In genomic region chr17:77308768-77309726, GRCh38 we compare ENCODE assay signal across 10 cellular contexts.
DNase-seq lines count a peak whose midpoint lies in the region; ATAC-seq, FAIRE-seq and TF ChIP-seq lines count a peak whose summit lies in the region.
"Had no signal": no experiment of that assay in that cellular context is flagged by ENCODE, and none has a peak within 500 bp of the region (broad histone marks: within the 10 kb centered on the region; RNA-seq: fewer than 3 reads in every experiment).

No MANE protein-coding gene starts in this region.

- DNase-seq in HTR-8/SVneo (ENCODE audit: insufficient read length, low spot score) (no peak), adrenal gland (peak in 5 of 7 donors; percentile 67 to 76 (median 73)), kidney (peak; percentile 78), stromal cell of bone marrow (ENCODE audit: low read depth) (peak; percentile 83), DMS79 (lab: John Stamatoyannopoulos, UW) (no peak), NCI-H510A (lab: John Stamatoyannopoulos, UW) (no peak), RKO (ENCODE audit: low spot score) (no peak)
- DNase-seq: NCI-H1436 had no signal

- H3K27ac ChIP-seq in adrenal gland (peak overlapping the region in 2 of 5 donors; percentile 23 to 37), kidney (ENCODE audit: low read depth in 2 of 2, low read length in 2 of 2) (no peak overlapping the region)
- H3K27ac ChIP-seq: body of pancreas had no signal

- TF ChIP-seq POLR2A in adrenal gland (IDR thresholded peaks at IDR 0.05): no peak

- H3K36me3 ChIP-seq in adrenal gland (replicated peaks in 1 of 2) (no peaks in the 10 kb centered on the region), kidney (ENCODE audit: control insufficient read depth in 1 of 2, insufficient read depth in 2 of 2, low read length in 2 of 2) (no peaks in the 10 kb centered on the region)

- no peak overlapping the region for H3K4me3 ChIP-seq in adrenal gland
- H3K4me3 ChIP-seq in kidney (ENCODE audit: low read length in 2 of 2): no peak overlapping the region
- H3K4me3 ChIP-seq: body of pancreas had no signal

- TF ChIP-seq CTCF in adrenal gland (IDR thresholded peaks at IDR 0.05) (no peak), kidney (IDR thresholded peaks at IDR 0.05; ENCODE audit: borderline replicate concordance, extremely low read depth, insufficient read depth) (no peak)

- no peak for ATAC-seq in HG03196 (IDR thresholded peaks at IDR 0.05; ENCODE audit: unreplicated experiment)
- ATAC-seq: body of pancreas had no signal

- H3K9me3 ChIP-seq in adrenal gland (replicated peaks in 1 of 3) (no peaks in the 10 kb centered on the region), kidney (ENCODE audit: control insufficient read depth in 1 of 2, low read length in 2 of 2) (no peaks in the 10 kb centered on the region)
- H3K9me3 ChIP-seq: body of pancreas had no signal

- no peaks in the 10 kb centered on the region for H3K27me3 ChIP-seq in adrenal gland
- H3K27me3 ChIP-seq: body of pancreas had no signal

- H3K4me1 ChIP-seq in adrenal gland (replicated peaks in 1 of 2): peaks cover 13 to 29% of the 10 kb centered on the region in 2 donors
- H3K4me1 ChIP-seq in kidney (ENCODE audit: control insufficient read depth in 1 of 2, insufficient read depth in 1 of 2, low read depth in 1 of 2, low read length in 2 of 2): peaks cover 23 to 29% of the 10 kb centered on the region in 2 donors

- FAIRE-seq in HTR-8/SVneo (lab: Jason Lieb, UNC) (peak; percentile 49), kidney (lab: Jason Lieb, UNC) (no peak)

- H3K9ac ChIP-seq in kidney (ENCODE audit: low read length in 2 of 2): no peak overlapping the region

- WGBS in adrenal gland, 4 donors: 52 to 64% (median 61%) methylated on average over 20 of the region's 20 CpGs

- intact Hi-C loops in adrenal gland (cut with DNase I): no loop called here
- intact Hi-C loops in kidney (cut with DNase I): no loop called here

Comparison
In these comparisons a context has a peak if more than half of its experiments do, and no peak if none do; other contexts are left out.
1. DNase-seq: peak in adrenal gland (5 of 7), kidney (single experiment) and stromal cell of bone marrow (single experiment); none in HTR-8/SVneo (single experiment), DMS79 (single experiment), NCI-H510A (single experiment) and RKO (single experiment).